ENCODE assay signal across 12 cellular contexts in genomic region chr7:22697897-22698645, GRCh38. TPM values are rescaled to one million over a fixed set of nuclear protein-coding genes. Genes with fewer than 3 reads are reported as not detected.
A peak's percentile ranks its signal among the peaks of the same experiment; 100 is the strongest.
DNase-seq lines count a peak whose midpoint lies in the region; ATAC-seq, FAIRE-seq and TF ChIP-seq lines count a peak whose summit lies in the region.
"Had no signal": no experiment of that assay in that cellular context is flagged by ENCODE, and none has a peak within 500 bp of the region (broad histone marks: within the 10 kb centered on the region; RNA-seq: fewer than 3 reads in every experiment).

No MANE protein-coding gene starts in this region.

- H3K4me3 Mint-ChIP-seq in CD8-positive, alpha-beta T cell: no peak overlapping the region

- no peak for FAIRE-seq in frontal cortex (lab: Jason Lieb, UNC)
- FAIRE-seq: pancreas had no signal

- H3K27me3 ChIP-seq in CD8-positive, alpha-beta T cell (ENCODE audit: insufficient read depth, low read length): no peaks in the 10 kb centered on the region
- H3K27me3 ChIP-seq: pancreas had no signal

- H3K4me1 ChIP-seq in CD8-positive, alpha-beta T cell (ENCODE audit: insufficient read depth, low read length): peaks cover 13% of the 10 kb centered on the region
- H3K4me1 ChIP-seq: pancreas had no signal

- TF ChIP-seq CTCF in CD8-positive, alpha-beta T cell (IDR thresholded peaks at IDR 0.05): no peak

- H3K27ac ChIP-seq in CD8-positive, alpha-beta T cell (ENCODE audit: low read depth, low read length): no peak overlapping the region
- H3K27ac ChIP-seq: pancreas, SK-N-MC, thoracic aorta had no signal

- no peaks in the 10 kb centered on the region for H3K9me3 ChIP-seq in CD8-positive, alpha-beta T cell (ENCODE audit: low read length)
- H3K9me3 ChIP-seq: pancreas, thoracic aorta had no signal

- POLR2A ChIA-PET in CD8-positive, alpha-beta T cell (lab: Charles Lee): no interaction called here

- no peak overlapping the region for H3K4me3 ChIP-seq in CD8-positive, alpha-beta T cell (ENCODE audit: low read depth, low read length)
- H3K4me3 ChIP-seq: pancreas, SK-N-MC, thoracic aorta had no signal

- ATAC-seq in GM18517 (IDR thresholded peaks at IDR 0.05; ENCODE audit: unreplicated experiment) (peak; percentile 82), GM21529 (IDR thresholded peaks at IDR 0.05; ENCODE audit: unreplicated experiment) (peak; percentile 81), HG03565 (IDR thresholded peaks at IDR 0.05; ENCODE audit: unreplicated experiment) (peak; percentile 75)
- no peak for ATAC-seq in CD8-positive, alpha-beta T cell
- ATAC-seq: HCT116 had no signal

- intact Hi-C loops in CD8-positive, alpha-beta T cell (cut with DNase I, micrococcal nuclease): no loop called here

- H3K27me3 Mint-ChIP-seq in CD8-positive, alpha-beta T cell (ENCODE audit: low read depth): peaks cover 7% of the 10 kb centered on the region

- CTCF ChIA-PET in CD8-positive, alpha-beta T cell (lab: Charles Lee): no interaction called here

- DNase-seq in germinal center (ENCODE audit: low spot score) (peak; percentile 60), HUDEP-2 (lab: John Stamatoyannopoulos, UW; ENCODE audit: unreplicated experiment in 76 of 76) (no peak), nucleus accumbens (lab: John Stamatoyannopoulos, UW) (no peak), frontal cortex (ENCODE audit: low spot score in 2 of 2) (no peak)
- DNase-seq in CD8-positive, alpha-beta T cell: no peak
- DNase-seq: pancreas had no signal

- H3K27ac Mint-ChIP-seq in CD8-positive, alpha-beta T cell: no peak overlapping the region

- no peaks in the 10 kb centered on the region for H3K36me3 Mint-ChIP-seq in CD8-positive, alpha-beta T cell

- no peaks in the 10 kb centered on the region for H3K36me3 ChIP-seq in CD8-positive, alpha-beta T cell (ENCODE audit: insufficient read depth, low read length)
- H3K36me3 ChIP-seq: pancreas, thoracic aorta had no signal

- peaks cover 22% of the 10 kb centered on the region for H3K4me1 Mint-ChIP-seq in CD8-positive, alpha-beta T cell (ENCODE audit: low read depth)

- H3K9me3 Mint-ChIP-seq in CD8-positive, alpha-beta T cell: no peaks in the 10 kb centered on the region

RNA-seq across cellular contexts. Expression of gene IL6, which starts 28.9 kb away (rescaled TPM):
- total RNA-seq in frontal cortex: not detected
- total RNA-seq in CD8-positive, alpha-beta T cell: under 1 TPM in 1 of 2 experiments, not detected in 1; 0.84 TPM
